Comparison of ENCODE assay signal across 26 cellular contexts in the genomic region with DNA sequence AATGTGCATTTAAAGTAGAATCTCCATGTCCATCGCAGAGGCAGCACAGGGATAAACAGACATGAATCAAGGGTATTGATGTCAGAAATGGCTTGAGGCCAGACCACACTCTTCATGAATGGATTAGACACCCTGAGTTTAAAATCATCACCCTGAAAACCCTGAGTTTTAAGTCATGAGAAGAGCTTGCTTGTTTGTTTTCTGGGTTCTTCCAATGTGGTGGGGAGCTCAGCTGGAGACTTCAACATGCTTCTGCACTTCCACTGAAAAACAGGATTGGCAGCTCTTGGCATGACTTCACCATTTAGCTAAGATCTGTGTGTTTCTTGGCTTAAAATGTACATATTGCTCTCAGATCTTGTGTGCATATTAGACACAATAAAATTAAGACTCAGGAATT. TPM values are rescaled to one million over a fixed set of nuclear protein-coding genes. Genes with fewer than 3 reads are reported as not detected.
"Had no signal": no experiment of that assay in that cellular context is flagged by ENCODE, and none has a peak within 500 bp of the region (broad histone marks: within the 10 kb centered on the region; RNA-seq: fewer than 3 reads in every experiment).

No MANE protein-coding gene starts in this region.

- H3K36me3 Mint-ChIP-seq: natural killer cell had no signal

- ATAC-seq: activated CD4-positive, alpha-beta T cell treated with anti-CD3 and anti-CD28 coated beads for 36 hours; activated naive CD8-positive, alpha-beta T cell treated with anti-CD3 and anti-CD28 coated beads, Interleukin-2, amount 50 U/mL, for 24 hours; left lung; natural killer cell had no signal

- H3K9me3 Mint-ChIP-seq: activated B cell treated with CpG ODN at 0.5 μM for 24 hours; activated naive CD8-positive, alpha-beta T cell treated with anti-CD3 and anti-CD28 coated beads, Interleukin-2, amount 50 U/mL, for 24 hours; activated T-cell treated with anti-CD3 and anti-CD28 coated beads, Interleukin-2, amount 50 U/mL, for 24 hours; activated T-helper 2 cell treated with anti-CD3 and anti-CD28 coated beads, Interferon-gamma antibody, Interleukin-2, Interleukin-4, amounts not matched to agents 10 μg/mL and 5 μg/mL and 100 μg/mL, durations not matched to agents 14 hours and 24 hours and 36 hours; immature natural killer cell; natural killer cell; T-helper 1 cell treated with Interleukin-12 subunit alpha and Interleukin-12 subunit beta and Interleukin-4 antibody, amounts not matched to agents 30 μg/mL and 1 μg/mL, for 36 hours had no signal

- H3K27me3 Mint-ChIP-seq: activated CD4-positive, alpha-beta T cell treated with anti-CD3 and anti-CD28 coated beads for 36 hours; activated naive CD8-positive, alpha-beta T cell treated with anti-CD3 and anti-CD28 coated beads, Interleukin-2, amount 50 U/mL, for 24 hours; activated T-cell treated with anti-CD3 and anti-CD28 coated beads, Interleukin-2, amount 50 U/mL, for 24 hours had no signal

- DNase-seq: activated B cell treated with CpG ODN at 0.5 μM for 24 hours; activated CD4-positive, alpha-beta T cell treated with anti-CD3 and anti-CD28 coated beads for 36 hours; activated CD4-positive, alpha-beta T cell treated with anti-CD3 and anti-CD28 coated beads, Interleukin-2, amount 50 U/mL, for 4 hours; activated CD8-positive, alpha-beta memory T cell treated with anti-CD3 and anti-CD28 coated beads for 24 hours; activated CD8-positive, alpha-beta memory T cell treated with anti-CD3 and anti-CD28 coated beads, Interleukin-2, amount 50 U/mL, for 4 hours; activated naive CD4-positive, alpha-beta T cell; activated naive CD8-positive, alpha-beta T cell treated with anti-CD3 and anti-CD28 coated beads, Interleukin-2, amount 50 U/mL, for 24 hours; activated T-cell treated with anti-CD3 and anti-CD28 coated beads, Interleukin-2, amount 50 U/mL, for 24 hours; cerebellar nuclear complex; foreskin fibroblast; immature natural killer cell; kidney glomerular epithelial cell; left lung; natural killer cell; retina; sigmoid colon; spleen; stimulated activated CD4-positive, alpha-beta T cell treated with anti-CD3 and anti-CD28 coated beads, Interleukin-4, amount 100 ng/mL, for 1 hour; stimulated activated naive CD4-positive, alpha-beta T cell; T1000; upper lobe of left lung had no signal

- H3K4me3 Mint-ChIP-seq: activated B cell treated with CpG ODN at 0.5 μM for 24 hours; activated CD4-positive, alpha-beta T cell treated with anti-CD3 and anti-CD28 coated beads for 36 hours; activated naive CD8-positive, alpha-beta T cell treated with anti-CD3 and anti-CD28 coated beads, Interleukin-2, amount 50 U/mL, for 24 hours; activated T-cell treated with anti-CD3 and anti-CD28 coated beads, Interleukin-2, amount 50 U/mL, for 24 hours; immature natural killer cell; mesothelial cell of epicardium; natural killer cell; T-helper 1 cell treated with Interleukin-12 subunit alpha and Interleukin-12 subunit beta and Interleukin-4 antibody, amounts not matched to agents 30 μg/mL and 1 μg/mL, for 36 hours had no signal

- H3K4me1 ChIP-seq: breast epithelium, left lung, sigmoid colon, spleen had no signal

- H3K27me3 ChIP-seq: breast epithelium, left lung, sigmoid colon, spleen, upper lobe of left lung had no signal

- H3K36me3 ChIP-seq: breast epithelium, upper lobe of left lung had no signal

- H3K27ac ChIP-seq: breast epithelium, left lung, sigmoid colon, spleen, upper lobe of left lung had no signal

- H3K4me3 ChIP-seq: breast epithelium, left lung, sigmoid colon, spleen, upper lobe of left lung had no signal

- H3K4me1 Mint-ChIP-seq: activated B cell treated with CpG ODN at 0.5 μM for 24 hours, immature natural killer cell, natural killer cell had no signal

- H3K27ac Mint-ChIP-seq: activated B cell treated with CpG ODN at 0.5 μM for 24 hours; activated CD4-positive, alpha-beta T cell treated with anti-CD3 and anti-CD28 coated beads for 36 hours; activated naive CD8-positive, alpha-beta T cell treated with anti-CD3 and anti-CD28 coated beads, Interleukin-2, amount 50 U/mL, for 24 hours; activated T-cell treated with anti-CD3 and anti-CD28 coated beads, Interleukin-2, amount 50 U/mL, for 24 hours; activated T-helper 2 cell treated with anti-CD3 and anti-CD28 coated beads, Interferon-gamma antibody, Interleukin-2, Interleukin-4, amounts not matched to agents 10 μg/mL and 5 μg/mL and 100 μg/mL, durations not matched to agents 14 hours and 24 hours and 36 hours; immature natural killer cell; mesothelial cell of epicardium; natural killer cell; progenitor cell of endocrine pancreas; T-helper 1 cell treated with Interleukin-12 subunit alpha and Interleukin-12 subunit beta and Interleukin-4 antibody, amounts not matched to agents 30 μg/mL and 1 μg/mL, for 36 hours had no signal

- H3K9me3 ChIP-seq: breast epithelium, left lung, sigmoid colon, spleen, upper lobe of left lung had no signal

RNA-seq across cellular contexts. Expression of a gene that starts 9.8 kb away (rescaled TPM):
- total RNA-seq: activated B cell treated with CpG ODN at 0.5 μM for 24 hours had no signal
